15 cellular contexts compared by ENCODE assay signal in genomic region chr15:38283010-38283409, GRCh38. TPM values are rescaled to one million over a fixed set of nuclear protein-coding genes. Genes with fewer than 3 reads are reported as not detected.
DNase-seq lines count a peak whose midpoint lies in the region; ATAC-seq and TF ChIP-seq lines count a peak whose summit lies in the region.
"Had no signal": no experiment of that assay in that cellular context is flagged by ENCODE, and none has a peak within 500 bp of the region (broad histone marks: within the 10 kb centered on the region; RNA-seq: fewer than 3 reads in every experiment).

No MANE protein-coding gene starts in this region.

- no peaks in the 10 kb centered on the region for H3K27me3 ChIP-seq in PC-9 (ENCODE audit: insufficient read depth, low read depth)
- no peaks in the 10 kb centered on the region for H3K27me3 ChIP-seq in ovary

- peaks cover 74% of the 10 kb centered on the region for H3K79me2 ChIP-seq in PC-9 (ENCODE audit: low read depth)

- no TSS peak for BruUV-seq in PC-9 (replicated peaks; lab: Mats Ljungman, UMichigan)

- POLR2A ChIA-PET in PC-9 (lab: Charles Lee; ENCODE audit: unreplicated experiment), result no interaction called here

- H3K4me1 Mint-ChIP-seq in chondrocyte (ENCODE audit: low read depth) (peaks cover 24% of the 10 kb centered on the region), nephron progenitor cell (peaks cover 5% of the 10 kb centered on the region)
- H3K4me1 Mint-ChIP-seq: CD14-positive monocyte; CD8-positive, alpha-beta memory T cell had no signal

- H3K27ac ChIP-seq in PC-9 (no peak overlapping the region), ovary (no peak overlapping the region)
- H3K27ac ChIP-seq: A549, GM23248 had no signal

- intact Hi-C loops in PC-9 (cut with micrococcal nuclease; ENCODE audit: unreplicated experiment) (no loop called here), ovary (cut with DNase I) (loop anchor here in 1 of 4 donors (5.0 kb wide), 1 partner anchor 51 kb away; no protein-coding TSS in a partner anchor)

- no peak overlapping the region for H3K4me3 ChIP-seq in NB4 (ENCODE audit: low read depth, low read length)
- H3K4me3 ChIP-seq in PC-9, result no peak overlapping the region
- H3K4me3 ChIP-seq in ovary, result no peak overlapping the region
- H3K4me3 ChIP-seq: A549, GM23248 had no signal

- H3K4me1 ChIP-seq in PC-9 (replicated peaks; ENCODE audit: insufficient read depth) (no peaks in the 10 kb centered on the region), ovary (ENCODE audit: insufficient read depth) (no peaks in the 10 kb centered on the region)
- H3K4me1 ChIP-seq: A549, Caco-2 had no signal

- no peaks in the 10 kb centered on the region for H3F3A ChIP-seq in PC-9 (ENCODE audit: insufficient read depth, low read depth)

- peaks cover 3% of the 10 kb centered on the region; the same call in 1 of the 2 replicates for H4K20me1 ChIP-seq in PC-9 (ENCODE audit: insufficient read depth)

- WGBS in ovary, 3 donors, result 81 to 82% (median 81%) methylated on average over 8 of the region's 8 CpGs

- DNase-seq in CD1c-positive myeloid dendritic cell (ENCODE audit: extremely low spot score) (peak; percentile 16), NB4 (ENCODE audit: low read depth) (peak; percentile 8), chondrocyte (ENCODE audit: low spot score) (no peak), nephron progenitor cell (no peak), PC-9 (no peak), ovary (no peak)
- DNase-seq: Caco-2; CD8-positive, alpha-beta memory T cell; DND-41; GDM1; GM23248 had no signal

- H3K4me2 ChIP-seq in PC-9, result no peak overlapping the region
- H3K4me2 ChIP-seq: A549 had no signal

- no peak overlapping the region for H2AFZ ChIP-seq in PC-9
- H2AFZ ChIP-seq: GM23248 had no signal

- TF ChIP-seq CTCF in NB4 (IDR thresholded peaks at IDR 0.05; ENCODE audit: low read depth, low read length), result no peak
- TF ChIP-seq CTCF in chondrocyte (IDR thresholded peaks at IDR 0.05), result no peak
- no peak for TF ChIP-seq CTCF in nephron progenitor cell (IDR thresholded peaks at IDR 0.05)
- TF ChIP-seq CTCF in PC-9 (conservative IDR thresholded peaks at IDR 0.05), result no peak
- TF ChIP-seq CTCF in ovary (IDR thresholded peaks at IDR 0.05), result no peak

- H3K4me3 Mint-ChIP-seq in chondrocyte (ENCODE audit: unreplicated experiment) (no peak overlapping the region), nephron progenitor cell (no peak overlapping the region)
- H3K4me3 Mint-ChIP-seq: CD14-positive monocyte; CD8-positive, alpha-beta memory T cell had no signal

- no peaks in the 10 kb centered on the region for H3K9me3 Mint-ChIP-seq in chondrocyte (ENCODE audit: low read depth)
- H3K9me3 Mint-ChIP-seq in nephron progenitor cell, result peaks cover 33% of the 10 kb centered on the region
- H3K9me3 Mint-ChIP-seq: CD8-positive, alpha-beta memory T cell had no signal

- no peaks in the 10 kb centered on the region for H3K9me2 ChIP-seq in PC-9 (ENCODE audit: insufficient read depth)

- no peak for ATAC-seq in GM19452 (IDR thresholded peaks at IDR 0.05; ENCODE audit: unreplicated experiment)
- ATAC-seq: A549, HCT116 had no signal

- no peak for TF ChIP-seq POLR2A in NB4 (IDR thresholded peaks at IDR 0.05; ENCODE audit: extremely low read depth, insufficient read length)
- no peak for TF ChIP-seq POLR2A in ovary (IDR thresholded peaks at IDR 0.05)

- no peak for TF ChIP-seq EP300 in ovary (IDR thresholded peaks at IDR 0.05)

- H3K36me3 ChIP-seq in PC-9 (ENCODE audit: low read depth), result no peaks in the 10 kb centered on the region
- H3K36me3 ChIP-seq in ovary, result no peaks in the 10 kb centered on the region

- H3K27me3 Mint-ChIP-seq in chondrocyte (ENCODE audit: low read depth), result no peaks in the 10 kb centered on the region
- H3K27me3 Mint-ChIP-seq in nephron progenitor cell (ENCODE audit: low read depth, poor library complexity), result peaks cover 2% of the 10 kb centered on the region

- CTCF ChIA-PET in PC-9 (lab: Charles Lee), result no interaction called here

- H3K36me3 Mint-ChIP-seq in chondrocyte (ENCODE audit: low read depth) (no peaks in the 10 kb centered on the region), nephron progenitor cell (ENCODE audit: low read depth) (peaks cover 75% of the 10 kb centered on the region)
- H3K36me3 Mint-ChIP-seq: CD8-positive, alpha-beta memory T cell had no signal

- peak overlapping the region; percentile 76 for H3K27ac Mint-ChIP-seq in chondrocyte (ENCODE audit: unreplicated experiment)
- peak overlapping the region; percentile 14 for H3K27ac Mint-ChIP-seq in nephron progenitor cell
- H3K27ac Mint-ChIP-seq: CD14-positive monocyte had no signal

- H3K9me3 ChIP-seq in PC-9 (ENCODE audit: insufficient read depth, low read depth) (no peaks in the 10 kb centered on the region), ovary (no peaks in the 10 kb centered on the region)
- H3K9me3 ChIP-seq: A549, Caco-2 had no signal

RNA-seq across cellular contexts. Expression of gene SPRED1, which starts 30.4 kb away (rescaled TPM):
- total RNA-seq in chondrocyte (26.7 to 29.8 TPM (median 26.8 TPM) in 3 replicates), PC-9 (2021) (16.5 and 21.3 TPM in 2 replicates), ovary (10 to 100 TPM; 18.3 to 30.5 (median 20.6) TPM)
- 10 to 100 TPM in 1 of 2 donors, 1 to 10 TPM in 1; 8.5 to 18.9 TPM for polyA plus RNA-seq in ovary

Comparison
In these comparisons a context has a peak if more than half of its experiments do, and no peak if none do; other contexts are left out.
1. DNase-seq: peak in CD1c-positive myeloid dendritic cell (single experiment) and NB4 (single experiment); none in chondrocyte (single experiment), nephron progenitor cell (single experiment), PC-9 (0 of 2) and ovary (0 of 5).